8 cellular contexts compared by ENCODE assay signal in genomic region chr12:46585854-46586621, GRCh38.
DNase-seq lines count a peak whose midpoint lies in the region; ATAC-seq and TF ChIP-seq lines count a peak whose summit lies in the region.

No MANE protein-coding gene starts in this region.

- H3K4me1 ChIP-seq in lower lobe of right lung: peaks cover 9% of the 10 kb centered on the region

- peak overlapping the region; percentile 15 for H3K27ac Mint-ChIP-seq in activated naive CD4-positive, alpha-beta T cell treated with anti-CD3 and anti-CD28 coated beads for 36 hours

- peaks cover 44% of the 10 kb centered on the region for H3K4me1 Mint-ChIP-seq in activated naive CD4-positive, alpha-beta T cell treated with anti-CD3 and anti-CD28 coated beads for 36 hours (ENCODE audit: low read depth)

- H3K27me3 Mint-ChIP-seq in activated naive CD4-positive, alpha-beta T cell treated with anti-CD3 and anti-CD28 coated beads for 36 hours (ENCODE audit: low read depth): no peaks in the 10 kb centered on the region

- TF ChIP-seq CTCF in lower lobe of right lung (IDR thresholded peaks at IDR 0.05): no peak

- H3K9me3 ChIP-seq in lower lobe of right lung: peaks cover 5% of the 10 kb centered on the region

- peak in 1 of 2 donors; percentile 39 for ATAC-seq in lower lobe of right lung
- no peak for ATAC-seq in HG02870 (IDR thresholded peaks at IDR 0.05; ENCODE audit: unreplicated experiment)
- ATAC-seq in GM18511 (IDR thresholded peaks at IDR 0.05; ENCODE audit: unreplicated experiment): no peak

- DNase-seq in ELR (ENCODE audit: low read depth) (peak; percentile 81), NCI-H2196 (lab: John Stamatoyannopoulos, UW; ENCODE audit: unreplicated experiment) (peak; percentile 37), lower lobe of right lung (peak; percentile 66), iPS-NIHi11 (ENCODE audit: low spot score) (no peak), NCI-H446 (lab: John Stamatoyannopoulos, UW) (no peak)
- DNase-seq in activated naive CD4-positive, alpha-beta T cell treated with anti-CD3 and anti-CD28 coated beads for 36 hours: peak; percentile 62

- no peaks in the 10 kb centered on the region for H3K36me3 ChIP-seq in lower lobe of right lung

- CTCF ChIA-PET in activated naive CD4-positive, alpha-beta T cell treated with anti-CD3 and anti-CD28 coated beads for 36 hours (lab: Charles Lee): interaction anchor here (0.6 to 1.1 kb wide), 2 partner anchors 283 to 461 kb away, joined by 3 to 4 read pairs; no protein-coding TSS in a partner anchor

- peaks cover 28% of the 10 kb centered on the region for H3K36me3 Mint-ChIP-seq in activated naive CD4-positive, alpha-beta T cell treated with anti-CD3 and anti-CD28 coated beads for 36 hours (ENCODE audit: low read depth)

- intact Hi-C loops in activated naive CD4-positive, alpha-beta T cell treated with anti-CD3 and anti-CD28 coated beads for 36 hours (cut with micrococcal nuclease): no loop called here
- intact Hi-C loops in lower lobe of right lung (cut with DNase I): no loop called here

- no peaks in the 10 kb centered on the region for H3K27me3 ChIP-seq in lower lobe of right lung (ENCODE audit: low read depth)

- peaks cover 48% of the 10 kb centered on the region for H3K9me3 Mint-ChIP-seq in activated naive CD4-positive, alpha-beta T cell treated with anti-CD3 and anti-CD28 coated beads for 36 hours

- no peak overlapping the region for H3K4me3 Mint-ChIP-seq in activated naive CD4-positive, alpha-beta T cell treated with anti-CD3 and anti-CD28 coated beads for 36 hours

- no peak overlapping the region for H3K27ac ChIP-seq in lower lobe of right lung

- H3K4me3 ChIP-seq in lower lobe of right lung: no peak overlapping the region

Comparison
In these comparisons a context has a peak if more than half of its experiments do, and no peak if none do; other contexts are left out.
1. DNase-seq: peak in ELR (single experiment), NCI-H2196 (single experiment), activated naive CD4-positive, alpha-beta T cell treated with anti-CD3 and anti-CD28 coated beads for 36 hours (single experiment) and lower lobe of right lung (single experiment); none in iPS-NIHi11 (single experiment) and NCI-H446 (0 of 2).